In genomic region chr3:39347586-39347876, GRCh38 we compare ENCODE assay signal across 1 cellular context.
TF ChIP-seq lines count a peak whose summit lies in the region.

No MANE protein-coding gene starts in this region.

TF ChIP-seq in K562, 482 proteins besides CTCF, POLR2A, EP300 and RAD21:
- TF ChIP-seq POLR2H (tag; IDR thresholded peaks at IDR 0.05; ENCODE audit: low read depth), result no peak
- no peak for TF ChIP-seq POLR2G (IDR thresholded peaks at IDR 0.05; ENCODE audit: low read depth, low read length)
- TF ChIP-seq ZNF707 (CRISPR knock-in tag; conservative IDR thresholded peaks at IDR 0.05), result no peak
- no peak for TF ChIP-seq ZNF41 (CRISPR knock-in tag; conservative IDR thresholded peaks at IDR 0.05)
- TF ChIP-seq IFI16 (CRISPR knock-in tag; IDR thresholded peaks at IDR 0.05), result no peak
- TF ChIP-seq HEY1 (CRISPR knock-in tag; IDR thresholded peaks at IDR 0.05; ENCODE audit: borderline replicate concordance), result no peak
- TF ChIP-seq STAT5B (CRISPR knock-in tag; IDR thresholded peaks at IDR 0.05), result no peak
- TF ChIP-seq, protein P1, sequence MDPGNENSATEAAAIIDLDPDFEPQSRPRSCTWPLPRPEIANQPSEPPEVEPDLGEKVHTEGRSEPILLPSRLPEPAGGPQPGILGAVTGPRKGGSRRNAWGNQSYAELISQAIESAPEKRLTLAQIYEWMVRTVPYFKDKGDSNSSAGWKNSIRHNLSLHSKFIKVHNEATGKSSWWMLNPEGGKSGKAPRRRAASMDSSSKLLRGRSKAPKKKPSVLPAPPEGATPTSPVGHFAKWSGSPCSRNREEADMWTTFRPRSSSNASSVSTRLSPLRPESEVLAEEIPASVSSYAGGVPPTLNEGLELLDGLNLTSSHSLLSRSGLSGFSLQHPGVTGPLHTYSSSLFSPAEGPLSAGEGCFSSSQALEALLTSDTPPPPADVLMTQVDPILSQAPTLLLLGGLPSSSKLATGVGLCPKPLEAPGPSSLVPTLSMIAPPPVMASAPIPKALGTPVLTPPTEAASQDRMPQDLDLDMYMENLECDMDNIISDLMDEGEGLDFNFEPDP (CRISPR knock-in tag; IDR thresholded peaks at IDR 0.05), result no peak
- TF ChIP-seq TCF7 (IDR thresholded peaks at IDR 0.05; ENCODE audit: borderline replicate concordance), result no peak
